ENCODE assay signal across 22 cellular contexts in genomic region chr3:164233951-164234350, GRCh38.
DNase-seq lines count a peak whose midpoint lies in the region; ATAC-seq and TF ChIP-seq lines count a peak whose summit lies in the region.
"Had no signal": no experiment of that assay in that cellular context is flagged by ENCODE, and none has a peak within 500 bp of the region (broad histone marks: within the 10 kb centered on the region; RNA-seq: fewer than 3 reads in every experiment).

No MANE protein-coding gene starts in this region.

- no peak overlapping the region for H3K4ac ChIP-seq in neuronal stem cell (ENCODE audit: low read length)

- H3K79me1 ChIP-seq in neuronal stem cell (ENCODE audit: low read depth, low read length), result no peaks in the 10 kb centered on the region

- no peak overlapping the region for H3K14ac ChIP-seq in neuronal stem cell (ENCODE audit: low read length)

- H2BK15ac ChIP-seq in neuronal stem cell (ENCODE audit: low read length), result no peak overlapping the region

- no peak overlapping the region for H2BK5ac ChIP-seq in neuronal stem cell (ENCODE audit: low read length)

- no peak overlapping the region for H3K23ac ChIP-seq in neuronal stem cell (ENCODE audit: low read depth, low read length, poor library complexity)

- no peak overlapping the region for H3K9ac ChIP-seq in neuronal stem cell (ENCODE audit: low read depth, low read length, poor library complexity)
- H3K9ac ChIP-seq: BLaER1 had no signal

- H3K4me2 ChIP-seq in neuronal stem cell (ENCODE audit: insufficient read depth, low read length, poor library complexity, severe bottlenecking), result no peak overlapping the region
- H3K4me2 ChIP-seq: BLaER1 had no signal

- no peak overlapping the region for H2BK120ac ChIP-seq in neuronal stem cell (ENCODE audit: low read depth, low read length)

- H3K9me3 ChIP-seq in neuronal stem cell (replicated peaks in 1 of 2; ENCODE audit: control insufficient read depth in 2 of 2, insufficient read depth in 1 of 2, low read depth in 1 of 2, low read length in 2 of 2), result no peaks in the 10 kb centered on the region
- H3K9me3 ChIP-seq: BLaER1, Peyer's patch had no signal

- DNase-seq in NCI-H226 (peak; percentile 12), epithelial cell of proximal tubule (ENCODE audit: low read depth) (peak; percentile 66), kidney glomerular epithelial cell (lab: John Stamatoyannopoulos, UW) (peak; percentile 70), neuronal stem cell (ENCODE audit: low spot score) (no peak), NCI-H2196 treated with DMSO at 0.1 percent for 48 hours (lab: John Stamatoyannopoulos, UW; ENCODE audit: unreplicated experiment) (no peak), DMS 273 treated with DMSO at 0.1 percent for 48 hours (lab: John Stamatoyannopoulos, UW) (no peak), anterior cingulate cortex (lab: John Stamatoyannopoulos, UW) (no peak)
- DNase-seq: CD4-positive, CD25-positive, alpha-beta regulatory T cell; GF-D8; Karpas-422; NCI-H1092 treated with DMSO at 0.1 percent for 48 hours; NCI-H1436 treated with DMSO at 0.1 percent for 48 hours; NCI-H187 treated with DMSO at 0.1 percent for 48 hours; NCI-H2171 treated with DMSO at 0.1 percent for 48 hours; NCI-H446; NCI-H526; Peyer's patch; SHP77 treated with DMSO at 0.1 percent for 48 hours had no signal

- TF ChIP-seq CTCF in epithelial cell of proximal tubule (conservative IDR thresholded peaks at IDR 0.05; ENCODE audit: low read depth, low read length), result no peak

- H2BK12ac ChIP-seq in neuronal stem cell (ENCODE audit: low read length), result no peak overlapping the region

- no peak overlapping the region for H3K18ac ChIP-seq in neuronal stem cell (ENCODE audit: low read length)

- H4K8ac ChIP-seq in neuronal stem cell (ENCODE audit: low read depth, low read length), result no peak overlapping the region

- H2AFZ ChIP-seq in neuronal stem cell (ENCODE audit: low read length), result peak overlapping the region; percentile 49

- H2AK5ac ChIP-seq in neuronal stem cell (ENCODE audit: low read depth, low read length), result no peak overlapping the region

- H3K4me3 ChIP-seq in epithelial cell of proximal tubule (ENCODE audit: low read depth, low read length), result no peak overlapping the region
- no peak overlapping the region for H3K4me3 ChIP-seq in neuronal stem cell (ENCODE audit: low read length in 2 of 2)
- H3K4me3 ChIP-seq: BLaER1, Peyer's patch, SK-N-MC had no signal

- no peak for ATAC-seq in HG03457 (IDR thresholded peaks at IDR 0.05; ENCODE audit: unreplicated experiment)
- ATAC-seq: HepG2 had no signal

- H3K27me3 ChIP-seq in neuronal stem cell (ENCODE audit: control insufficient read depth in 3 of 3, insufficient read depth in 3 of 3, low read depth in 1 of 3, low read length in 3 of 3), result no peaks in the 10 kb centered on the region
- H3K27me3 ChIP-seq: BLaER1, Peyer's patch had no signal

- H3K36me3 ChIP-seq in neuronal stem cell (replicated peaks in 1 of 2; ENCODE audit: control insufficient read depth in 2 of 2, insufficient read depth in 2 of 2, low read length in 2 of 2), result no peaks in the 10 kb centered on the region
- H3K36me3 ChIP-seq: BLaER1, Peyer's patch had no signal

- no peaks in the 10 kb centered on the region for H3K4me1 ChIP-seq in neuronal stem cell (ENCODE audit: control insufficient read depth in 2 of 2, insufficient read depth in 1 of 2, low read depth in 1 of 2, low read length in 2 of 2)
- H3K4me1 ChIP-seq: BLaER1, Peyer's patch had no signal

- H4K91ac ChIP-seq in neuronal stem cell (ENCODE audit: low read depth, low read length, poor library complexity), result no peak overlapping the region

- WGBS in neuronal stem cell (ENCODE audit: extremely low coverage in 2 of 2, insufficient read length in 2 of 2, insufficient replicate concordance in 1 of 2), 2 donors, result no CpG with 5 or more reads among the region's 2 CpGs

- no peak overlapping the region for H3K27ac ChIP-seq in neuronal stem cell (replicated peaks; ENCODE audit: low read length)
- H3K27ac ChIP-seq: BLaER1, Peyer's patch, SK-N-MC had no signal

Comparison
In these comparisons a context has a peak if more than half of its experiments do, and no peak if none do; other contexts are left out.
1. DNase-seq: peak in NCI-H226 (single experiment), epithelial cell of proximal tubule (single experiment) and kidney glomerular epithelial cell (single experiment); none in neuronal stem cell (single experiment), NCI-H2196 treated with DMSO at 0.1 percent for 48 hours (single experiment), DMS 273 treated with DMSO at 0.1 percent for 48 hours (single experiment) and anterior cingulate cortex (0 of 58).